Comparison of ENCODE assay signal across 20 cellular contexts in genomic region chr9:14089051-14089798, GRCh38.
DNase-seq lines count a peak whose midpoint lies in the region; ATAC-seq and TF ChIP-seq lines count a peak whose summit lies in the region.
"Had no signal": no experiment of that assay in that cellular context is flagged by ENCODE, and none has a peak within 500 bp of the region (broad histone marks: within the 10 kb centered on the region; RNA-seq: fewer than 3 reads in every experiment).

No MANE protein-coding gene starts in this region.

- H3K23ac ChIP-seq in H9 (ENCODE audit: insufficient read length, low read depth, low read length), result no peak overlapping the region

- H3K36me3 Mint-ChIP-seq in H9 (ENCODE audit: insufficient read depth in 1 of 3, low read depth in 3 of 3) (no peaks in the 10 kb centered on the region), mesothelial cell of epicardium (peaks cover 39% of the 10 kb centered on the region)
- H3K36me3 Mint-ChIP-seq in activated naive CD4-positive, alpha-beta T cell treated with anti-CD3 and anti-CD28 coated beads for 36 hours (ENCODE audit: low read depth), result no peaks in the 10 kb centered on the region

- no peak overlapping the region for H3K14ac ChIP-seq in H9 (ENCODE audit: insufficient read depth, low read length)

- H3K27ac Mint-ChIP-seq in H9 (peak overlapping the region in 2 of 3 experiments; percentile 43 to 69; a peak in 2 of 7 replicates), mesothelial cell of epicardium (peak overlapping the region; percentile 88)
- H3K27ac Mint-ChIP-seq in activated naive CD4-positive, alpha-beta T cell treated with anti-CD3 and anti-CD28 coated beads for 36 hours, result no peak overlapping the region
- H3K27ac Mint-ChIP-seq: activated naive CD8-positive, alpha-beta T cell treated with anti-CD3 and anti-CD28 coated beads, Interleukin-2, amount 50 U/mL, for 24 hours had no signal

- no peaks in the 10 kb centered on the region for H3K79me2 ChIP-seq in H9 (ENCODE audit: insufficient read depth, low read length)

- H2BK15ac ChIP-seq in H9 (ENCODE audit: low read depth, low read length), result no peak overlapping the region

- CTCF ChIA-PET in A673 (lab: Charles Lee), result no interaction called here
- CTCF ChIA-PET in activated naive CD4-positive, alpha-beta T cell treated with anti-CD3 and anti-CD28 coated beads for 36 hours (lab: Charles Lee), result no interaction called here

- no peak overlapping the region for H3K18ac ChIP-seq in H9 (ENCODE audit: insufficient read length, low read depth, low read length)

- H3K4me2 ChIP-seq in H9 (ENCODE audit: insufficient read depth, insufficient read length, low read length), result no peak overlapping the region
- H3K4me2 ChIP-seq: BLaER1 had no signal

- no peak overlapping the region for H2BK120ac ChIP-seq in H9 (ENCODE audit: low read depth, low read length, poor library complexity, severe bottlenecking)

- H2BK12ac ChIP-seq in H9 (ENCODE audit: insufficient read length, low read depth, low read length), result no peak overlapping the region

- TF ChIP-seq CTCF in A673 (conservative IDR thresholded peaks at IDR 0.05; ENCODE audit: low read depth, low read length) (no peak), H9 (conservative IDR thresholded peaks at IDR 0.05) (no peak), mesothelial cell of epicardium (IDR thresholded peaks at IDR 0.05; ENCODE audit: unreplicated experiment) (no peak)

- no peak overlapping the region for H3K27ac ChIP-seq in A673 (ENCODE audit: low read depth, low read length, poor library complexity, severe bottlenecking)
- H3K27ac ChIP-seq in H9 (ENCODE audit: insufficient read length, low read depth, low read length), result no peak overlapping the region
- H3K27ac ChIP-seq: BLaER1, ovary had no signal

- intact Hi-C loops in A673 (cut with micrococcal nuclease; ENCODE audit: unreplicated experiment) (no loop called here), Right ventricle myocardium superior (cut with DNase I) (no loop called here)
- intact Hi-C loops in activated naive CD4-positive, alpha-beta T cell treated with anti-CD3 and anti-CD28 coated beads for 36 hours (cut with micrococcal nuclease), result no loop called here

- no peaks in the 10 kb centered on the region for H3K9me3 ChIP-seq in A673 (ENCODE audit: low read depth, low read length, poor library complexity, severe bottlenecking)
- H3K9me3 ChIP-seq in H9 (ENCODE audit: control insufficient read depth, low read depth, low read length), result no peaks in the 10 kb centered on the region
- H3K9me3 ChIP-seq: BLaER1, ovary had no signal

- peaks cover 4% of the 10 kb centered on the region for H3K36me3 ChIP-seq in A673 (ENCODE audit: insufficient read depth, low read length, poor library complexity, severe bottlenecking)
- H3K36me3 ChIP-seq: BLaER1, ovary had no signal

- H3K4me3 Mint-ChIP-seq in H9, result no peak overlapping the region
- H3K4me3 Mint-ChIP-seq in mesothelial cell of epicardium, result no peak overlapping the region
- H3K4me3 Mint-ChIP-seq in activated naive CD4-positive, alpha-beta T cell treated with anti-CD3 and anti-CD28 coated beads for 36 hours, result no peak overlapping the region
- H3K4me3 Mint-ChIP-seq: activated naive CD8-positive, alpha-beta T cell treated with anti-CD3 and anti-CD28 coated beads, Interleukin-2, amount 50 U/mL, for 24 hours had no signal

- WGBS in H9 (ENCODE audit: extremely low coverage, insufficient read length, low lambda C conversion rate), result no CpG with 5 or more reads among the region's 4 CpGs

- no peak overlapping the region for H2BK5ac ChIP-seq in H9 (ENCODE audit: insufficient read length, low read length)

- H3K4me1 Mint-ChIP-seq in H9 (peaks cover 14 to 17% of the 10 kb centered on the region in 2 experiments), mesothelial cell of epicardium (peaks cover 43% of the 10 kb centered on the region)
- H3K4me1 Mint-ChIP-seq in activated naive CD4-positive, alpha-beta T cell treated with anti-CD3 and anti-CD28 coated beads for 36 hours (ENCODE audit: low read depth), result no peaks in the 10 kb centered on the region
- H3K4me1 Mint-ChIP-seq: activated naive CD8-positive, alpha-beta T cell treated with anti-CD3 and anti-CD28 coated beads, Interleukin-2, amount 50 U/mL, for 24 hours had no signal

- no peak overlapping the region for H2AFZ ChIP-seq in H9 (ENCODE audit: low read length)

- POLR2A ChIA-PET in A673 (lab: Charles Lee; ENCODE audit: low non-redundant PET), result no interaction called here

- no peak for ATAC-seq in Right ventricle myocardium superior (ENCODE audit: poor library complexity)
- ATAC-seq: activated naive CD8-positive, alpha-beta T cell treated with anti-CD3 and anti-CD28 coated beads, Interleukin-2, amount 50 U/mL, for 24 hours had no signal

- H3K9ac ChIP-seq in H9 (ENCODE audit: extremely low read depth, insufficient read length, low read length), result no peak overlapping the region
- H3K9ac ChIP-seq: BLaER1 had no signal

- H4K91ac ChIP-seq in H9 (ENCODE audit: insufficient read length, low read depth, low read length), result no peak overlapping the region

- no peaks in the 10 kb centered on the region for H3K79me1 ChIP-seq in H9 (ENCODE audit: insufficient read depth, low read depth, low read length, poor library complexity, severe bottlenecking)

- H3K4me3 ChIP-seq in A673 (ENCODE audit: low read depth, low read length, poor library complexity, severe bottlenecking), result no peak overlapping the region
- H3K4me3 ChIP-seq: BLaER1, lung, ovary had no signal

- H4K8ac ChIP-seq in H9 (replicated peaks; ENCODE audit: insufficient read length, low read depth, low read length), result no peak overlapping the region

- H3K56ac ChIP-seq in H9 (ENCODE audit: insufficient read length, low read depth, low read length), result no peak overlapping the region

- H3T11ph ChIP-seq in H9 (ENCODE audit: low read length), result no peak overlapping the region

- no peaks in the 10 kb centered on the region for H3K27me3 ChIP-seq in A673 (replicated peaks; ENCODE audit: insufficient read depth, low read depth, low read length, poor library complexity)
- no peaks in the 10 kb centered on the region for H3K27me3 ChIP-seq in H9 (ENCODE audit: insufficient read depth, low read length)
- H3K27me3 ChIP-seq: BLaER1, ovary had no signal

- H4K20me1 ChIP-seq in H9 (ENCODE audit: control insufficient read depth, insufficient read depth, insufficient read length), result no peaks in the 10 kb centered on the region
- H4K20me1 ChIP-seq: BLaER1 had no signal

- H2AK5ac ChIP-seq in H9 (ENCODE audit: insufficient read length, low read length), result no peak overlapping the region

- H3K9me3 Mint-ChIP-seq in H9 (no peaks in the 10 kb centered on the region), mesothelial cell of epicardium (no peaks in the 10 kb centered on the region)
- no peaks in the 10 kb centered on the region for H3K9me3 Mint-ChIP-seq in activated naive CD4-positive, alpha-beta T cell treated with anti-CD3 and anti-CD28 coated beads for 36 hours
- H3K9me3 Mint-ChIP-seq: activated naive CD8-positive, alpha-beta T cell treated with anti-CD3 and anti-CD28 coated beads, Interleukin-2, amount 50 U/mL, for 24 hours had no signal

- no peak overlapping the region for H4K5ac ChIP-seq in H9 (ENCODE audit: insufficient read length, low read depth, low read length)

- H3K4me1 ChIP-seq in A673 (ENCODE audit: insufficient read depth, low read length, poor library complexity, severe bottlenecking) (peaks cover 25% of the 10 kb centered on the region), H9 (ENCODE audit: insufficient read depth, low read length) (no peaks in the 10 kb centered on the region; the same call in 1 of the 2 replicates)
- H3K4me1 ChIP-seq: BLaER1 had no signal

- no peak overlapping the region for H2BK20ac ChIP-seq in H9 (ENCODE audit: low read depth, low read length, poor library complexity, severe bottlenecking)

- H3K4ac ChIP-seq in H9 (ENCODE audit: low read depth, low read length), result no peak overlapping the region

- no peaks in the 10 kb centered on the region for H3K27me3 Mint-ChIP-seq in H9 (ENCODE audit: low read depth)
- no peaks in the 10 kb centered on the region for H3K27me3 Mint-ChIP-seq in mesothelial cell of epicardium (ENCODE audit: low read depth)
- H3K27me3 Mint-ChIP-seq in activated naive CD4-positive, alpha-beta T cell treated with anti-CD3 and anti-CD28 coated beads for 36 hours (ENCODE audit: low read depth), result no peaks in the 10 kb centered on the region
- H3K27me3 Mint-ChIP-seq: activated naive CD8-positive, alpha-beta T cell treated with anti-CD3 and anti-CD28 coated beads, Interleukin-2, amount 50 U/mL, for 24 hours had no signal

- no TSS peak for BruUV-seq in A673 (replicated peaks; lab: Mats Ljungman, UMichigan)

- H3K23me2 ChIP-seq in H9 (ENCODE audit: insufficient read length, low read depth, low read length, poor library complexity, severe bottlenecking), result no peaks in the 10 kb centered on the region

- DNase-seq in A673 (ENCODE audit: low spot score), result peak; percentile 18
- DNase-seq in H9, result no peak
- peak; percentile 17 for DNase-seq in amniotic epithelial cell (ENCODE audit: low read depth)
- no peak for DNase-seq in mesothelial cell of epicardium (ENCODE audit: low spot score in 2 of 2, unreplicated experiment in 2 of 2)
- DNase-seq in activated naive CD4-positive, alpha-beta T cell treated with anti-CD3 and anti-CD28 coated beads for 36 hours, result no peak
- no peak for DNase-seq in Right ventricle myocardium superior
- DNase-seq in NCI-H446 (lab: John Stamatoyannopoulos, UW), result no peak
- no peak for DNase-seq in DMS114 treated with DMSO at 0.1 percent for 48 hours (lab: John Stamatoyannopoulos, UW; ENCODE audit: unreplicated experiment)
- DNase-seq: activated CD4-positive, alpha-beta T cell treated with anti-CD3 and anti-CD28 coated beads, Interleukin-2, amount 50 U/mL, for 1 hour; activated CD8-positive, alpha-beta memory T cell treated with anti-CD3 and anti-CD28 coated beads, Interleukin-2, amount 50 U/mL, for 48 hours; activated naive CD8-positive, alpha-beta T cell treated with anti-CD3 and anti-CD28 coated beads, Interleukin-2, amount 50 U/mL, for 24 hours; Calu3; erythroblast; NCI-H1105 treated with DMSO at 0.1 percent for 48 hours; ovary; right cardiac atrium; SIG-M5; substantia nigra had no signal

Comparison
In these comparisons a context has a peak if more than half of its experiments do, and no peak if none do; other contexts are left out.
1. DNase-seq: peak in A673 (single experiment) and amniotic epithelial cell (single experiment); none in H9 (single experiment), mesothelial cell of epicardium (0 of 2), activated naive CD4-positive, alpha-beta T cell treated with anti-CD3 and anti-CD28 coated beads for 36 hours (single experiment), Right ventricle myocardium superior (single experiment), NCI-H446 (0 of 2) and DMS114 treated with DMSO at 0.1 percent for 48 hours (single experiment).